ENCODE assay signal across 18 cellular contexts in genomic region chr2:158586491-158586890, GRCh38.
DNase-seq lines count a peak whose midpoint lies in the region; ATAC-seq, FAIRE-seq and TF ChIP-seq lines count a peak whose summit lies in the region.
"Had no signal": no experiment of that assay in that cellular context is flagged by ENCODE, and none has a peak within 500 bp of the region (broad histone marks: within the 10 kb centered on the region; RNA-seq: fewer than 3 reads in every experiment).

No MANE protein-coding gene starts in this region.

- H3K79me2 ChIP-seq in astrocyte (ENCODE audit: insufficient read depth, low read length): no peaks in the 10 kb centered on the region

- H2AFZ ChIP-seq in astrocyte (ENCODE audit: low read depth, low read length): no peak overlapping the region

- H3K4me2 ChIP-seq in astrocyte (ENCODE audit: low read length): no peak overlapping the region
- H3K4me2 ChIP-seq: BLaER1 treated with 17β-estradiol and CSF1 and Interleukin-3, amounts not matched to agents 10 nM and 100 nM had no signal

- H3K36me3 Mint-ChIP-seq in astrocyte (ENCODE audit: low read depth, unreplicated experiment): peaks cover 5% of the 10 kb centered on the region
- H3K36me3 Mint-ChIP-seq: activated naive CD4-positive, alpha-beta T cell treated with anti-CD3 and anti-CD28 coated beads, Interleukin-2, amount 50 U/mL, for 72 hours; stimulated activated naive B cell treated with anti-CD40 and anti-IgM and Interleukin-4, amounts not matched to agents 10 μg/mL and 1 μg/mL and 100 μg/mL, for 72 hours had no signal

- H3K4me1 ChIP-seq in astrocyte (ENCODE audit: insufficient read depth, low read length): no peaks in the 10 kb centered on the region
- H3K4me1 ChIP-seq: colonic mucosa, gastrocnemius medialis, psoas muscle had no signal

- DNase-seq in AG04450 (ENCODE audit: low read depth, low spot score) (peak; percentile 78), HCEC 1CT (peak; percentile 90), astrocyte (ENCODE audit: low read depth) (peak; percentile 69), hepatic stellate cell (ENCODE audit: low spot score) (peak; percentile 14), GM20000 (ENCODE audit: low spot score) (no peak), NCI-H524 treated with DMSO at 0.1 percent for 48 hours (lab: John Stamatoyannopoulos, UW) (no peak), RKO (ENCODE audit: low spot score) (no peak)
- DNase-seq: colonic mucosa; gastrocnemius medialis; islet precursor cell; NCI-H1694; psoas muscle; stimulated activated CD4-positive, alpha-beta T cell treated with anti-CD3 and anti-CD28 coated beads, Interleukin-4, amount 100 ng/mL, for 1 hour; stimulated activated naive B cell treated with anti-CD40 and anti-IgM and Interleukin-4, amounts not matched to agents 10 μg/mL and 1 μg/mL and 100 μg/mL, for 72 hours had no signal

- TF ChIP-seq CTCF in AG04450 (IDR thresholded peaks at IDR 0.05; ENCODE audit: low read depth, low read length) (no peak), astrocyte (IDR thresholded peaks at IDR 0.05; ENCODE audit: insufficient read depth, low read depth, low read length) (no peak), GM20000 (IDR thresholded peaks at IDR 0.05; ENCODE audit: extremely low read depth, missing control alignments) (no peak)

- no peak for ATAC-seq in GM18517 (IDR thresholded peaks at IDR 0.05; ENCODE audit: unreplicated experiment)
- ATAC-seq: activated naive CD4-positive, alpha-beta T cell treated with anti-CD3 and anti-CD28 coated beads, Interleukin-2, amount 50 U/mL, for 72 hours; gastrocnemius medialis; psoas muscle; stimulated activated naive B cell treated with anti-CD40 and anti-IgM and Interleukin-4, amounts not matched to agents 10 μg/mL and 1 μg/mL and 100 μg/mL, for 72 hours had no signal

- no peak overlapping the region for H3K9ac ChIP-seq in astrocyte (ENCODE audit: low read length)
- H3K9ac ChIP-seq: BLaER1 treated with 17β-estradiol and CSF1 and Interleukin-3, amounts not matched to agents 10 nM and 100 nM had no signal

- H3K27ac Mint-ChIP-seq in astrocyte (ENCODE audit: unreplicated experiment): peak overlapping the region; percentile 5
- H3K27ac Mint-ChIP-seq: activated naive CD4-positive, alpha-beta T cell treated with anti-CD3 and anti-CD28 coated beads, Interleukin-2, amount 50 U/mL, for 72 hours; stimulated activated naive B cell treated with anti-CD40 and anti-IgM and Interleukin-4, amounts not matched to agents 10 μg/mL and 1 μg/mL and 100 μg/mL, for 72 hours had no signal

- POLR2A ChIA-PET in AG04450 (lab: Yijun Ruan, JAX): interaction anchor here (1.0 to 2.2 kb wide), 3 partner anchors 14 to 129 kb away, joined by 3 to 5 read pairs (median 4); partner anchors contain the start of genes CCDC148 and PKP4

- H3K27me3 ChIP-seq in AG04450 (ENCODE audit: control insufficient read depth, insufficient read depth, low read length) (no peaks in the 10 kb centered on the region), astrocyte (ENCODE audit: insufficient read depth, low read length) (no peaks in the 10 kb centered on the region)
- H3K27me3 ChIP-seq: BLaER1 treated with 17β-estradiol and CSF1 and Interleukin-3, amounts not matched to agents 10 nM and 100 nM; colonic mucosa; gastrocnemius medialis had no signal

- H3K27ac ChIP-seq in AG04450 (ENCODE audit: low read depth, low read length): no peak overlapping the region
- no peak overlapping the region for H3K27ac ChIP-seq in astrocyte (ENCODE audit: low read depth, low read length)
- H3K27ac ChIP-seq: BLaER1 treated with 17β-estradiol and CSF1 and Interleukin-3, amounts not matched to agents 10 nM and 100 nM; colonic mucosa; gastrocnemius medialis; psoas muscle; VCaP had no signal

- H3K4me3 ChIP-seq in AG04450 (ENCODE audit: low read depth, low read length) (no peak overlapping the region), astrocyte (ENCODE audit: insufficient read depth, low read depth, low read length) (no peak overlapping the region)
- H3K4me3 ChIP-seq: BLaER1 treated with 17β-estradiol and CSF1 and Interleukin-3, amounts not matched to agents 10 nM and 100 nM; colonic mucosa; gastrocnemius medialis; psoas muscle had no signal

- no peaks in the 10 kb centered on the region for H3K27me3 Mint-ChIP-seq in astrocyte (ENCODE audit: low read depth, unreplicated experiment)
- H3K27me3 Mint-ChIP-seq: stimulated activated naive B cell treated with anti-CD40 and anti-IgM and Interleukin-4, amounts not matched to agents 10 μg/mL and 1 μg/mL and 100 μg/mL, for 72 hours had no signal

- H3K9me3 ChIP-seq in AG04450 (ENCODE audit: control insufficient read depth, insufficient read depth, low read length) (peaks cover 3% of the 10 kb centered on the region; the same call in 1 of the 2 replicates), astrocyte (ENCODE audit: insufficient read depth, low read depth, low read length) (no peaks in the 10 kb centered on the region)
- H3K9me3 ChIP-seq: colonic mucosa, gastrocnemius medialis, psoas muscle had no signal

- peaks cover 5% of the 10 kb centered on the region for H3K4me1 Mint-ChIP-seq in astrocyte (ENCODE audit: low read depth, unreplicated experiment)
- H3K4me1 Mint-ChIP-seq: stimulated activated naive B cell treated with anti-CD40 and anti-IgM and Interleukin-4, amounts not matched to agents 10 μg/mL and 1 μg/mL and 100 μg/mL, for 72 hours had no signal

- H3K4me3 Mint-ChIP-seq in astrocyte (ENCODE audit: unreplicated experiment): no peak overlapping the region
- H3K4me3 Mint-ChIP-seq: stimulated activated naive B cell treated with anti-CD40 and anti-IgM and Interleukin-4, amounts not matched to agents 10 μg/mL and 1 μg/mL and 100 μg/mL, for 72 hours had no signal

- no peaks in the 10 kb centered on the region for H4K20me1 ChIP-seq in astrocyte (ENCODE audit: insufficient read depth, low read length)
- H4K20me1 ChIP-seq: BLaER1 treated with 17β-estradiol and CSF1 and Interleukin-3, amounts not matched to agents 10 nM and 100 nM had no signal

- CTCF ChIA-PET in AG04450 (lab: Charles Lee): no interaction called here

- no peaks in the 10 kb centered on the region for H3K36me3 ChIP-seq in astrocyte (ENCODE audit: insufficient read depth, low read length)
- H3K36me3 ChIP-seq: colonic mucosa had no signal

- H3K9me3 Mint-ChIP-seq in astrocyte (ENCODE audit: unreplicated experiment): no peaks in the 10 kb centered on the region
- H3K9me3 Mint-ChIP-seq: activated naive CD4-positive, alpha-beta T cell treated with anti-CD3 and anti-CD28 coated beads, Interleukin-2, amount 50 U/mL, for 72 hours; stimulated activated naive B cell treated with anti-CD40 and anti-IgM and Interleukin-4, amounts not matched to agents 10 μg/mL and 1 μg/mL and 100 μg/mL, for 72 hours had no signal

- FAIRE-seq in astrocyte (lab: Jason Lieb, UNC): no peak

Comparison
In these comparisons a context has a peak if more than half of its experiments do, and no peak if none do; other contexts are left out.
1. DNase-seq: peak in AG04450 (single experiment), HCEC 1CT (single experiment), astrocyte (single experiment) and hepatic stellate cell (single experiment); none in GM20000 (single experiment), NCI-H524 treated with DMSO at 0.1 percent for 48 hours (single experiment) and RKO (single experiment).